ENCODE assay signal across 1 cellular context in the genomic region with DNA sequence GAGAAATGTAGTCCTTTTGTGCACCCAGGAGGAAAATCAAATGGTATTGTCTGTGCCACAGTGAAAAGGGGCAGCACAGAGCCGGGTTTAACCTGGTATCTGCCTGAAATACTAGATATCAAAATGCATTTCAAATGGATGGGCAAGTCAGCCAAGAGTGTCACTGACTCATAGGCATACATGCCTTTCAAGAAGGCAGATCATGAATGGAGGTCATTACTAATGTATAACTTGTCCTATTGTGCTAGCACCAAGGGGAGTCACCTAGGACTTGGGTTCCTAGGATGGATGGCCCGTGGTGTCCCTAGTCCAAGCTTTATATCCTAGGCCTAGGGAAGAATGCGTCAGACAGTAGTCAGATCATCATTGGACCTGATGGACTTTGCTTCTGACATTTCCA.
TF ChIP-seq lines count a peak whose summit lies in the region.

No MANE protein-coding gene starts in this region.

TF ChIP-seq in WTC11, 78 proteins besides CTCF, POLR2A, EP300 and RAD21 (continued from another document):
- TF ChIP-seq, protein P1, sequence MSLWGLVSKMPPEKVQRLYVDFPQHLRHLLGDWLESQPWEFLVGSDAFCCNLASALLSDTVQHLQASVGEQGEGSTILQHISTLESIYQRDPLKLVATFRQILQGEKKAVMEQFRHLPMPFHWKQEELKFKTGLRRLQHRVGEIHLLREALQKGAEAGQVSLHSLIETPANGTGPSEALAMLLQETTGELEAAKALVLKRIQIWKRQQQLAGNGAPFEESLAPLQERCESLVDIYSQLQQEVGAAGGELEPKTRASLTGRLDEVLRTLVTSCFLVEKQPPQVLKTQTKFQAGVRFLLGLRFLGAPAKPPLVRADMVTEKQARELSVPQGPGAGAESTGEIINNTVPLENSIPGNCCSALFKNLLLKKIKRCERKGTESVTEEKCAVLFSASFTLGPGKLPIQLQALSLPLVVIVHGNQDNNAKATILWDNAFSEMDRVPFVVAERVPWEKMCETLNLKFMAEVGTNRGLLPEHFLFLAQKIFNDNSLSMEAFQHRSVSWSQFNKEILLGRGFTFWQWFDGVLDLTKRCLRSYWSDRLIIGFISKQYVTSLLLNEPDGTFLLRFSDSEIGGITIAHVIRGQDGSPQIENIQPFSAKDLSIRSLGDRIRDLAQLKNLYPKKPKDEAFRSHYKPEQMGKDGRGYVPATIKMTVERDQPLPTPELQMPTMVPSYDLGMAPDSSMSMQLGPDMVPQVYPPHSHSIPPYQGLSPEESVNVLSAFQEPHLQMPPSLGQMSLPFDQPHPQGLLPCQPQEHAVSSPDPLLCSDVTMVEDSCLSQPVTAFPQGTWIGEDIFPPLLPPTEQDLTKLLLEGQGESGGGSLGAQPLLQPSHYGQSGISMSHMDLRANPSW (CRISPR knock-in tag; conservative IDR thresholded peaks at IDR 0.05; ENCODE audit: low read depth) = no peak
- no peak for TF ChIP-seq ATF1 (CRISPR knock-in tag; IDR thresholded peaks at IDR 0.05)
- no peak for TF ChIP-seq FOXK1 (CRISPR knock-in tag; IDR thresholded peaks at IDR 0.05)
- no peak for TF ChIP-seq RELA (CRISPR knock-in tag; IDR thresholded peaks at IDR 0.05; ENCODE audit: borderline replicate concordance)
- TF ChIP-seq, protein P2, sequence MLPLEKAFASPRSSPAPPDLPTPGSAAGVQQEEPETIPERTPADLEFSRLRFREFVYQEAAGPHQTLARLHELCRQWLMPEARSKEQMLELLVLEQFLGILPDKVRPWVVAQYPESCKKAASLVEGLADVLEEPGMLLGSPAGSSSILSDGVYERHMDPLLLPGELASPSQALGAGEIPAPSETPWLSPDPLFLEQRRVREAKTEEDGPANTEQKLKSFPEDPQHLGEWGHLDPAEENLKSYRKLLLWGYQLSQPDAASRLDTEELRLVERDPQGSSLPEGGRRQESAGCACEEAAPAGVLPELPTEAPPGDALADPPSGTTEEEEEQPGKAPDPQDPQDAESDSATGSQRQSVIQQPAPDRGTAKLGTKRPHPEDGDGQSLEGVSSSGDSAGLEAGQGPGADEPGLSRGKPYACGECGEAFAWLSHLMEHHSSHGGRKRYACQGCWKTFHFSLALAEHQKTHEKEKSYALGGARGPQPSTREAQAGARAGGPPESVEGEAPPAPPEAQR (CRISPR knock-in tag; IDR thresholded peaks at IDR 0.05) = no peak
- no peak for TF ChIP-seq RORB (CRISPR knock-in tag; IDR thresholded peaks at IDR 0.05)
- TF ChIP-seq ZNF671 (CRISPR knock-in tag; IDR thresholded peaks at IDR 0.05) = no peak
- TF ChIP-seq CREB1 (CRISPR knock-in tag; IDR thresholded peaks at IDR 0.05) = no peak
- TF ChIP-seq, protein P3, sequence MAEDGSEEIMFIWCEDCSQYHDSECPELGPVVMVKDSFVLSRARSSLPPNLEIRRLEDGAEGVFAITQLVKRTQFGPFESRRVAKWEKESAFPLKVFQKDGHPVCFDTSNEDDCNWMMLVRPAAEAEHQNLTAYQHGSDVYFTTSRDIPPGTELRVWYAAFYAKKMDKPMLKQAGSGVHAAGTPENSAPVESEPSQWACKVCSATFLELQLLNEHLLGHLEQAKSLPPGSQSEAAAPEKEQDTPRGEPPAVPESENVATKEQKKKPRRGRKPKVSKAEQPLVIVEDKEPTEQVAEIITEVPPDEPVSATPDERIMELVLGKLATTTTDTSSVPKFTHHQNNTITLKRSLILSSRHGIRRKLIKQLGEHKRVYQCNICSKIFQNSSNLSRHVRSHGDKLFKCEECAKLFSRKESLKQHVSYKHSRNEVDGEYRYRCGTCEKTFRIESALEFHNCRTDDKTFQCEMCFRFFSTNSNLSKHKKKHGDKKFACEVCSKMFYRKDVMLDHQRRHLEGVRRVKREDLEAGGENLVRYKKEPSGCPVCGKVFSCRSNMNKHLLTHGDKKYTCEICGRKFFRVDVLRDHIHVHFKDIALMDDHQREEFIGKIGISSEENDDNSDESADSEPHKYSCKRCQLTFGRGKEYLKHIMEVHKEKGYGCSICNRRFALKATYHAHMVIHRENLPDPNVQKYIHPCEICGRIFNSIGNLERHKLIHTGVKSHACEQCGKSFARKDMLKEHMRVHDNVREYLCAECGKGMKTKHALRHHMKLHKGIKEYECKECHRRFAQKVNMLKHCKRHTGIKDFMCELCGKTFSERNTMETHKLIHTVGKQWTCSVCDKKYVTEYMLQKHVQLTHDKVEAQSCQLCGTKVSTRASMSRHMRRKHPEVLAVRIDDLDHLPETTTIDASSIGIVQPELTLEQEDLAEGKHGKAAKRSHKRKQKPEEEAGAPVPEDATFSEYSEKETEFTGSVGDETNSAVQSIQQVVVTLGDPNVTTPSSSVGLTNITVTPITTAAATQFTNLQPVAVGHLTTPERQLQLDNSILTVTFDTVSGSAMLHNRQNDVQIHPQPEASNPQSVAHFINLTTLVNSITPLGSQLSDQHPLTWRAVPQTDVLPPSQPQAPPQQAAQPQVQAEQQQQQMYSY (CRISPR knock-in tag; IDR thresholded peaks at IDR 0.05) = no peak
- TF ChIP-seq, protein P4, sequence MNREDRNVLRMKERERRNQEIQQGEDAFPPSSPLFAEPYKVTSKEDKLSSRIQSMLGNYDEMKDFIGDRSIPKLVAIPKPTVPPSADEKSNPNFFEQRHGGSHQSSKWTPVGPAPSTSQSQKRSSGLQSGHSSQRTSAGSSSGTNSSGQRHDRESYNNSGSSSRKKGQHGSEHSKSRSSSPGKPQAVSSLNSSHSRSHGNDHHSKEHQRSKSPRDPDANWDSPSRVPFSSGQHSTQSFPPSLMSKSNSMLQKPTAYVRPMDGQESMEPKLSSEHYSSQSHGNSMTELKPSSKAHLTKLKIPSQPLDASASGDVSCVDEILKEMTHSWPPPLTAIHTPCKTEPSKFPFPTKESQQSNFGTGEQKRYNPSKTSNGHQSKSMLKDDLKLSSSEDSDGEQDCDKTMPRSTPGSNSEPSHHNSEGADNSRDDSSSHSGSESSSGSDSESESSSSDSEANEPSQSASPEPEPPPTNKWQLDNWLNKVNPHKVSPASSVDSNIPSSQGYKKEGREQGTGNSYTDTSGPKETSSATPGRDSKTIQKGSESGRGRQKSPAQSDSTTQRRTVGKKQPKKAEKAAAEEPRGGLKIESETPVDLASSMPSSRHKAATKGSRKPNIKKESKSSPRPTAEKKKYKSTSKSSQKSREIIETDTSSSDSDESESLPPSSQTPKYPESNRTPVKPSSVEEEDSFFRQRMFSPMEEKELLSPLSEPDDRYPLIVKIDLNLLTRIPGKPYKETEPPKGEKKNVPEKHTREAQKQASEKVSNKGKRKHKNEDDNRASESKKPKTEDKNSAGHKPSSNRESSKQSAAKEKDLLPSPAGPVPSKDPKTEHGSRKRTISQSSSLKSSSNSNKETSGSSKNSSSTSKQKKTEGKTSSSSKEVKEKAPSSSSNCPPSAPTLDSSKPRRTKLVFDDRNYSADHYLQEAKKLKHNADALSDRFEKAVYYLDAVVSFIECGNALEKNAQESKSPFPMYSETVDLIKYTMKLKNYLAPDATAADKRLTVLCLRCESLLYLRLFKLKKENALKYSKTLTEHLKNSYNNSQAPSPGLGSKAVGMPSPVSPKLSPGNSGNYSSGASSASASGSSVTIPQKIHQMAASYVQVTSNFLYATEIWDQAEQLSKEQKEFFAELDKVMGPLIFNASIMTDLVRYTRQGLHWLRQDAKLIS (CRISPR knock-in tag; IDR thresholded peaks at IDR 0.05; ENCODE audit: borderline replicate concordance) = no peak
- no peak for TF ChIP-seq JUN (CRISPR knock-in tag; IDR thresholded peaks at IDR 0.05)
